In the genomic region with DNA sequence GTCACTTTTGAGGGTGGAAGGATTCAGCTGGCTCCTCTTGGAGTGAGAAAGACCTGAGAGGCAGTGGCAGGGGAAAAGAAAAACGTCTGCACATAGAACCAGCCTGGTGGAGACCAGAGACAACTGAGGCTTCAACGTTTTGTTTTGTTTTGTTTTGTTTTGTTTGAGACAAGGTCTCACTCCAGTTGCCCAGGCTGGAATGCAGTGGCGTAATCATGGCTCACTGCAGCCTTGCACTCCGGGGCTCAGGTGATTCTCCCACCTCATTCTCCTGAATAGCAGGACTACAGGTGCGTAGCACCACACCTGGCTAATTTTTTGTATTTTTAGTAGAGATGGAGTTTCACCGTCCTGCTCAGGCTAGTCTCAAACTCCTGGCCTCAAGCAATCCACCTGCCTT, we compare ENCODE assay signal across 1 cellular context.
TF ChIP-seq lines count a peak whose summit lies in the region.

No MANE protein-coding gene starts in this region.

TF ChIP-seq in IMR-90, 13 proteins besides CTCF, POLR2A, EP300 and RAD21:
- no peak for TF ChIP-seq FOS (IDR thresholded peaks at IDR 0.05; ENCODE audit: low read depth, low read length)
- no peak for TF ChIP-seq MAZ (IDR thresholded peaks at IDR 0.05; ENCODE audit: borderline replicate concordance, low read depth, low read length)
- no peak for TF ChIP-seq BHLHE40 (IDR thresholded peaks at IDR 0.05; ENCODE audit: low read depth, low read length)
- no peak for TF ChIP-seq MXI1 (IDR thresholded peaks at IDR 0.05; ENCODE audit: borderline replicate concordance, low read depth, low read length)
- TF ChIP-seq RFX5 (IDR thresholded peaks at IDR 0.05; ENCODE audit: low read depth, low read length): no peak
- TF ChIP-seq RCOR1 (IDR thresholded peaks at IDR 0.05; ENCODE audit: insufficient replicate concordance, low read length): no peak
- TF ChIP-seq ELK1 (IDR thresholded peaks at IDR 0.05; ENCODE audit: borderline replicate concordance, low read depth, low read length): no peak
- no peak for TF ChIP-seq SMC3 (IDR thresholded peaks at IDR 0.05; ENCODE audit: low read depth, low read length)
